In genomic region chr13:110715395-110716234, GRCh38 we compare ENCODE assay signal across 8 cellular contexts. TPM values are rescaled to one million over a fixed set of nuclear protein-coding genes. Genes with fewer than 3 reads are reported as not detected.
DNase-seq lines count a peak whose midpoint lies in the region; ATAC-seq and TF ChIP-seq lines count a peak whose summit lies in the region.

No MANE protein-coding gene starts in this region.

- no peaks in the 10 kb centered on the region for H3K27me3 Mint-ChIP-seq in dendritic cell treated with granulocyte-macrophage colony-stimulating factor and Interleukin-4, amounts not matched to agents 40 ng/mL and 50 ng/mL, for 4 days

- H3K9me3 Mint-ChIP-seq in dendritic cell treated with granulocyte-macrophage colony-stimulating factor and Interleukin-4, amounts not matched to agents 40 ng/mL and 50 ng/mL, for 4 days: no peaks in the 10 kb centered on the region

- intact Hi-C loops in dendritic cell treated with granulocyte-macrophage colony-stimulating factor and Interleukin-4, amounts not matched to agents 40 ng/mL and 50 ng/mL, for 4 days (cut with micrococcal nuclease): loop anchor here (2.0 to 5.0 kb wide), 2 partner anchors 58 to 103 kb away; no protein-coding TSS in a partner anchor
- intact Hi-C loops in left lung (cut with DNase I): no loop called here

- H3K9me3 ChIP-seq in left lung: no peaks in the 10 kb centered on the region

- peaks cover 22 to 30% of the 10 kb centered on the region in 2 donors for H3K4me1 ChIP-seq in left lung

- peak overlapping the region; percentile 98 to 100 for H3K27ac ChIP-seq in left lung

- DNase-seq in CD1c-positive myeloid dendritic cell (ENCODE audit: extremely low spot score) (peak; percentile 99), NCI-H748 (lab: John Stamatoyannopoulos, UW; ENCODE audit: unreplicated experiment) (peak; percentile 99), left lung (peak; percentile 98)
- peak; percentile 93 to 95 for DNase-seq in activated CD4-positive, alpha-beta T cell treated with anti-CD3 and anti-CD28 coated beads, Interleukin-2, amount 50 U/mL, for 4 hours
- peak; percentile 94 for DNase-seq in stimulated activated CD4-positive, alpha-beta T cell treated with anti-CD3 and anti-CD28 coated beads, Interleukin-2, amount 100 ng/mL, for 4 hours (ENCODE audit: low read depth)

- H3K4me3 Mint-ChIP-seq in dendritic cell treated with granulocyte-macrophage colony-stimulating factor and Interleukin-4, amounts not matched to agents 40 ng/mL and 50 ng/mL, for 4 days: peak overlapping the region; percentile 99

- peaks cover 0 to 14% of the 10 kb centered on the region in 2 donors for H3K36me3 ChIP-seq in left lung

- TF ChIP-seq CTCF in left lung (IDR thresholded peaks at IDR 0.05): no peak

- H3K36me3 Mint-ChIP-seq in dendritic cell treated with granulocyte-macrophage colony-stimulating factor and Interleukin-4, amounts not matched to agents 40 ng/mL and 50 ng/mL, for 4 days (ENCODE audit: low read depth): peaks cover 48% of the 10 kb centered on the region

- peak overlapping the region; percentile 95 for H3K27ac Mint-ChIP-seq in dendritic cell treated with granulocyte-macrophage colony-stimulating factor and Interleukin-4, amounts not matched to agents 40 ng/mL and 50 ng/mL, for 4 days

- peak overlapping the region; percentile 92 for H3K4me3 ChIP-seq in left lung

- peaks cover 27% of the 10 kb centered on the region for H3K4me1 Mint-ChIP-seq in dendritic cell treated with granulocyte-macrophage colony-stimulating factor and Interleukin-4, amounts not matched to agents 40 ng/mL and 50 ng/mL, for 4 days (ENCODE audit: low read depth)

- no peaks in the 10 kb centered on the region for H3K27me3 ChIP-seq in left lung

- ATAC-seq in GM19397 (IDR thresholded peaks at IDR 0.05; ENCODE audit: unreplicated experiment) (peak; percentile 55), HG03565 (IDR thresholded peaks at IDR 0.05; ENCODE audit: unreplicated experiment) (peak; percentile 45), left lung (peak; percentile 72)

RNA-seq across cellular contexts. Expression of gene ING1, which starts 2.1 kb away (rescaled TPM):
- total RNA-seq in left lung: 10 to 100 TPM in 1 of 2 donors, 1 to 10 TPM in 1; 9.3 to 10.9 TPM

RNA-seq across cellular contexts. Expression of gene CARS2, which starts 9.7 kb away (rescaled TPM):
- total RNA-seq in left lung: 10 to 100 TPM; 61.9 to 79.8 TPM

Comparison
In these comparisons a context has a peak if more than half of its experiments do, and no peak if none do; other contexts are left out.
1. Peak in every context shown above with its lines: DNase-seq, ATAC-seq, H3K4me3 ChIP-seq and H3K27ac ChIP-seq.